ENCODE assay signal across 14 cellular contexts in the genomic region with DNA sequence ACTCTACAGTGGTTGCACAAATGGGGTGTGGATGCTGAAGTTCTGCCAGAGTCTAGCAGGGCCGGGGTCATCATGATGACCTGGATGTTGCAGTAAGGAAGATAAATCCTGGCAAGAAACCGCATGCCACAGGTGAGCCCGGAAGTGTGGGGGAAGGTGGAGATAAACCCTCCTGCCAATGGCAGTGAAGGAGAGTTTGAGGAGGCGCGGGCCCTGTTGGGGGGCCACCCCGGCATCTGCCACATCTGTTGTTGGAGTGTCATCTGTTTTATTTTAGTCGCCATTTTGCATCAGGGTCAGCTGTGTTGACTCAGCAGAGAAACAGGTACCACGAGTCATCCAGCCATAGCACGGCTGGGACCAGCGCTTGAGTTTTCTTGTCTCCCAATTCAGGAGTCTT.
DNase-seq lines count a peak whose midpoint lies in the region; ATAC-seq and TF ChIP-seq lines count a peak whose summit lies in the region.
"Had no signal": no experiment of that assay in that cellular context is flagged by ENCODE, and none has a peak within 500 bp of the region (broad histone marks: within the 10 kb centered on the region; RNA-seq: fewer than 3 reads in every experiment).

No MANE protein-coding gene starts in this region.

- no peak overlapping the region for H3K4me3 ChIP-seq in lower lobe of right lung
- H3K4me3 ChIP-seq: right lobe of liver, thyroid gland had no signal

- no peaks in the 10 kb centered on the region for H3K9me3 ChIP-seq in lower lobe of right lung
- H3K9me3 ChIP-seq: right lobe of liver, thyroid gland had no signal

- peaks cover 63% of the 10 kb centered on the region for H3K4me1 Mint-ChIP-seq in T-helper 1 cell treated with Interleukin-12 subunit alpha and Interleukin-12 subunit beta and Interleukin-4 antibody, amounts not matched to agents 30 μg/mL and 1 μg/mL, for 36 hours (ENCODE audit: low read depth)

- no peak for ATAC-seq in activated naive CD4-positive, alpha-beta T cell treated with anti-CD3 and anti-CD28 coated beads, Interleukin-2, amount 50 U/mL, for 72 hours
- no peak for ATAC-seq in lower lobe of right lung
- no peak for ATAC-seq in HG02870 (IDR thresholded peaks at IDR 0.05; ENCODE audit: unreplicated experiment)

- no peak for TF ChIP-seq CTCF in lower lobe of right lung (IDR thresholded peaks at IDR 0.05)

- no peak overlapping the region for H3K27ac ChIP-seq in lower lobe of right lung
- H3K27ac ChIP-seq: right lobe of liver, thyroid gland had no signal

- peaks cover 35% of the 10 kb centered on the region for H3K36me3 Mint-ChIP-seq in T-helper 1 cell treated with Interleukin-12 subunit alpha and Interleukin-12 subunit beta and Interleukin-4 antibody, amounts not matched to agents 30 μg/mL and 1 μg/mL, for 36 hours (ENCODE audit: low read depth)
- H3K36me3 Mint-ChIP-seq in activated naive CD4-positive, alpha-beta T cell treated with anti-CD3 and anti-CD28 coated beads, Interleukin-2, amount 50 U/mL, for 72 hours = peaks cover 8 to 47% of the 10 kb centered on the region in 2 donors

- no peaks in the 10 kb centered on the region for H3K27me3 ChIP-seq in lower lobe of right lung (ENCODE audit: low read depth)
- H3K27me3 ChIP-seq: right lobe of liver, thyroid gland had no signal

- peaks cover 5% of the 10 kb centered on the region for H3K4me1 ChIP-seq in lower lobe of right lung
- H3K4me1 ChIP-seq: right lobe of liver had no signal

- peak overlapping the region; percentile 55 for H3K27ac Mint-ChIP-seq in T-helper 1 cell treated with Interleukin-12 subunit alpha and Interleukin-12 subunit beta and Interleukin-4 antibody, amounts not matched to agents 30 μg/mL and 1 μg/mL, for 36 hours
- H3K27ac Mint-ChIP-seq in activated naive CD4-positive, alpha-beta T cell treated with anti-CD3 and anti-CD28 coated beads, Interleukin-2, amount 50 U/mL, for 72 hours = peak overlapping the region; percentile 66 to 73

- no peaks in the 10 kb centered on the region for H3K27me3 Mint-ChIP-seq in T-helper 1 cell treated with Interleukin-12 subunit alpha and Interleukin-12 subunit beta and Interleukin-4 antibody, amounts not matched to agents 30 μg/mL and 1 μg/mL, for 36 hours (ENCODE audit: low read depth)
- H3K27me3 Mint-ChIP-seq: naive B cell had no signal

- H3K4me3 Mint-ChIP-seq in T-helper 1 cell treated with Interleukin-12 subunit alpha and Interleukin-12 subunit beta and Interleukin-4 antibody, amounts not matched to agents 30 μg/mL and 1 μg/mL, for 36 hours = no peak overlapping the region
- H3K4me3 Mint-ChIP-seq: naive B cell had no signal

- peaks cover 3% of the 10 kb centered on the region for H3K36me3 ChIP-seq in lower lobe of right lung
- H3K36me3 ChIP-seq: thyroid gland had no signal

- intact Hi-C loops in lower lobe of right lung (cut with DNase I) = no loop called here

- DNase-seq in T-helper 1 cell = no peak
- DNase-seq in HCEC 1CT = peak; percentile 33
- DNase-seq in activated naive CD4-positive, alpha-beta T cell treated with anti-CD3 and anti-CD28 coated beads, Interleukin-2, amount 50 U/mL, for 72 hours (ENCODE audit: low spot score in 2 of 2) = no peak
- DNase-seq in lower lobe of right lung = peak; percentile 21
- no peak for DNase-seq in NCI-H446 treated with DMSO at 0.1 percent for 48 hours (lab: John Stamatoyannopoulos, UW)
- no peak for DNase-seq in stimulated activated CD4-positive, alpha-beta T cell treated with anti-CD3 and anti-CD28 coated beads, Interleukin-15, amount 100 ng/mL, for 24 hours
- DNase-seq: 8988T; activated CD8-positive, alpha-beta memory T cell treated with anti-CD3 and anti-CD28 coated beads, Interleukin-2, amount 50 U/mL, for 4 hours; DMS153; naive B cell; right lobe of liver; thyroid gland had no signal

- H3K9me3 Mint-ChIP-seq in T-helper 1 cell treated with Interleukin-12 subunit alpha and Interleukin-12 subunit beta and Interleukin-4 antibody, amounts not matched to agents 30 μg/mL and 1 μg/mL, for 36 hours = no peaks in the 10 kb centered on the region
- no peaks in the 10 kb centered on the region for H3K9me3 Mint-ChIP-seq in activated naive CD4-positive, alpha-beta T cell treated with anti-CD3 and anti-CD28 coated beads, Interleukin-2, amount 50 U/mL, for 72 hours

Comparison
In these comparisons a context has a peak if more than half of its experiments do, and no peak if none do; other contexts are left out.
1. DNase-seq: peak in HCEC 1CT (single experiment) and lower lobe of right lung (single experiment); none in T-helper 1 cell (0 of 5), activated naive CD4-positive, alpha-beta T cell treated with anti-CD3 and anti-CD28 coated beads, Interleukin-2, amount 50 U/mL, for 72 hours (0 of 2), NCI-H446 treated with DMSO at 0.1 percent for 48 hours (single experiment) and stimulated activated CD4-positive, alpha-beta T cell treated with anti-CD3 and anti-CD28 coated beads, Interleukin-15, amount 100 ng/mL, for 24 hours (single experiment).